1 cellular context compared by ENCODE assay signal in genomic region chr6:147209762-147210449, GRCh38.
TF ChIP-seq lines count a peak whose summit lies in the region.

No MANE protein-coding gene starts in this region.

TF ChIP-seq in K562, 482 proteins besides CTCF, POLR2A, EP300 and RAD21 (continued from another document and continues in another):
- TF ChIP-seq, protein P1, sequence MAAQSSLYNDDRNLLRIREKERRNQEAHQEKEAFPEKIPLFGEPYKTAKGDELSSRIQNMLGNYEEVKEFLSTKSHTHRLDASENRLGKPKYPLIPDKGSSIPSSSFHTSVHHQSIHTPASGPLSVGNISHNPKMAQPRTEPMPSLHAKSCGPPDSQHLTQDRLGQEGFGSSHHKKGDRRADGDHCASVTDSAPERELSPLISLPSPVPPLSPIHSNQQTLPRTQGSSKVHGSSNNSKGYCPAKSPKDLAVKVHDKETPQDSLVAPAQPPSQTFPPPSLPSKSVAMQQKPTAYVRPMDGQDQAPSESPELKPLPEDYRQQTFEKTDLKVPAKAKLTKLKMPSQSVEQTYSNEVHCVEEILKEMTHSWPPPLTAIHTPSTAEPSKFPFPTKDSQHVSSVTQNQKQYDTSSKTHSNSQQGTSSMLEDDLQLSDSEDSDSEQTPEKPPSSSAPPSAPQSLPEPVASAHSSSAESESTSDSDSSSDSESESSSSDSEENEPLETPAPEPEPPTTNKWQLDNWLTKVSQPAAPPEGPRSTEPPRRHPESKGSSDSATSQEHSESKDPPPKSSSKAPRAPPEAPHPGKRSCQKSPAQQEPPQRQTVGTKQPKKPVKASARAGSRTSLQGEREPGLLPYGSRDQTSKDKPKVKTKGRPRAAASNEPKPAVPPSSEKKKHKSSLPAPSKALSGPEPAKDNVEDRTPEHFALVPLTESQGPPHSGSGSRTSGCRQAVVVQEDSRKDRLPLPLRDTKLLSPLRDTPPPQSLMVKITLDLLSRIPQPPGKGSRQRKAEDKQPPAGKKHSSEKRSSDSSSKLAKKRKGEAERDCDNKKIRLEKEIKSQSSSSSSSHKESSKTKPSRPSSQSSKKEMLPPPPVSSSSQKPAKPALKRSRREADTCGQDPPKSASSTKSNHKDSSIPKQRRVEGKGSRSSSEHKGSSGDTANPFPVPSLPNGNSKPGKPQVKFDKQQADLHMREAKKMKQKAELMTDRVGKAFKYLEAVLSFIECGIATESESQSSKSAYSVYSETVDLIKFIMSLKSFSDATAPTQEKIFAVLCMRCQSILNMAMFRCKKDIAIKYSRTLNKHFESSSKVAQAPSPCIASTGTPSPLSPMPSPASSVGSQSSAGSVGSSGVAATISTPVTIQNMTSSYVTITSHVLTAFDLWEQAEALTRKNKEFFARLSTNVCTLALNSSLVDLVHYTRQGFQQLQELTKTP (IDR thresholded peaks at IDR 0.05; ENCODE audit: low read depth in 1 of 2, partially characterized antibody in 2 of 2) = peak in 1 of 2 experiments; percentile 53
- TF ChIP-seq TGIF2 (CRISPR knock-in tag; IDR thresholded peaks at IDR 0.05) (no peak), TAF15 (IDR thresholded peaks at IDR 0.05; ENCODE audit: low read depth, low read length) (no peak), HIVEP1 (CRISPR knock-in tag; IDR thresholded peaks at IDR 0.05) (no peak), RBM14 (IDR thresholded peaks at IDR 0.05; ENCODE audit: borderline replicate concordance, insufficient read depth, low read depth, low read length) (no peak), ZNF212 (CRISPR knock-in tag; IDR thresholded peaks at IDR 0.05) (no peak), GTF2A2 (tag; IDR thresholded peaks at IDR 0.05) (no peak), PRMT5 (CRISPR knock-in tag; IDR thresholded peaks at IDR 0.05) (no peak), HDAC8 (tag; IDR thresholded peaks at IDR 0.05) (no peak), TCF3 (CRISPR knock-in tag; IDR thresholded peaks at IDR 0.05) (no peak), MYC (IDR thresholded peaks at IDR 0.05; ENCODE audit: low read depth, low read length) (no peak), MYC (CRISPR knock-in tag; IDR thresholded peaks at IDR 0.05; ENCODE audit: borderline replicate concordance, low read depth) (0 out of 2 replicates have a peak, but pooled peaks have one; percentile 13), ZNF395 (CRISPR knock-in tag; IDR thresholded peaks at IDR 0.05) (no peak), GATAD2A (IDR thresholded peaks at IDR 0.05) (no peak), SNAPC5 (CRISPR knock-in tag; IDR thresholded peaks at IDR 0.05) (no peak), CCNT2 (IDR thresholded peaks at IDR 0.05; ENCODE audit: borderline replicate concordance, extremely low read depth, insufficient read length, low read depth, low read length) (peak; percentile 31), ZFP30 (CRISPR knock-in tag; IDR thresholded peaks at IDR 0.05; ENCODE audit: borderline replicate concordance) (no peak), ZNF695 (CRISPR knock-in tag; IDR thresholded peaks at IDR 0.05) (no peak), ZNF124 (CRISPR knock-in tag; IDR thresholded peaks at IDR 0.05) (no peak), DLX4 (CRISPR knock-in tag; IDR thresholded peaks at IDR 0.05) (no peak), HDAC2 (IDR thresholded peaks at IDR 0.05) (no peak), ZNF717 (CRISPR knock-in tag; IDR thresholded peaks at IDR 0.05) (no peak), KAT8 (IDR thresholded peaks at IDR 0.05; ENCODE audit: low read depth) (no peak), POLR2B (IDR thresholded peaks at IDR 0.05; ENCODE audit: low read depth, partially characterized antibody) (peak; percentile 8), ZNF518B (CRISPR knock-in tag; IDR thresholded peaks at IDR 0.05) (no peak), CBX3 (IDR thresholded peaks at IDR 0.05; ENCODE audit: borderline replicate concordance in 1 of 2, low read length in 2 of 2) (no peak), FOXJ2 (tag; IDR thresholded peaks at IDR 0.05) (no peak), NCOA1 (IDR thresholded peaks at IDR 0.05; ENCODE audit: low read depth) (no peak), ZNF584 (CRISPR knock-in tag; IDR thresholded peaks at IDR 0.05; ENCODE audit: low read depth) (no peak), ZNF253 (CRISPR knock-in tag; conservative IDR thresholded peaks at IDR 0.05) (0 out of 2 replicates have a peak, but pooled peaks have one; percentile 22), NFRKB (IDR thresholded peaks at IDR 0.05; ENCODE audit: low read depth) (no peak), SOX6 (IDR thresholded peaks at IDR 0.05) (no peak), ZNF551 (CRISPR knock-in tag; IDR thresholded peaks at IDR 0.05) (peak; percentile 82; the same call in 1 of the 2 replicates), NKRF (IDR thresholded peaks at IDR 0.05; ENCODE audit: borderline replicate concordance) (no peak), RHOXF2B (CRISPR knock-in tag; conservative IDR thresholded peaks at IDR 0.05) (0 out of 2 replicates have a peak, but pooled peaks have one; percentile 16), FOS (IDR thresholded peaks at IDR 0.05; ENCODE audit: extremely low read depth, insufficient read length) (no peak), MTA3 (IDR thresholded peaks at IDR 0.05; ENCODE audit: borderline replicate concordance) (no peak), CBFB (CRISPR knock-in tag; IDR thresholded peaks at IDR 0.05) (no peak), OTX1 (CRISPR knock-in tag; IDR thresholded peaks at IDR 0.05) (peak; percentile 36; the same call in 1 of the 2 replicates), ZSCAN32 (CRISPR knock-in tag; IDR thresholded peaks at IDR 0.05) (0 out of 2 replicates have a peak, but pooled peaks have one; percentile 35), GABPA (tag; conservative IDR thresholded peaks at IDR 0.05; ENCODE audit: low read depth) (no peak), RFX7 (CRISPR knock-in tag; IDR thresholded peaks at IDR 0.05) (0 out of 2 replicates have a peak, but pooled peaks have one; percentile 61)
- TF ChIP-seq, protein P2, sequence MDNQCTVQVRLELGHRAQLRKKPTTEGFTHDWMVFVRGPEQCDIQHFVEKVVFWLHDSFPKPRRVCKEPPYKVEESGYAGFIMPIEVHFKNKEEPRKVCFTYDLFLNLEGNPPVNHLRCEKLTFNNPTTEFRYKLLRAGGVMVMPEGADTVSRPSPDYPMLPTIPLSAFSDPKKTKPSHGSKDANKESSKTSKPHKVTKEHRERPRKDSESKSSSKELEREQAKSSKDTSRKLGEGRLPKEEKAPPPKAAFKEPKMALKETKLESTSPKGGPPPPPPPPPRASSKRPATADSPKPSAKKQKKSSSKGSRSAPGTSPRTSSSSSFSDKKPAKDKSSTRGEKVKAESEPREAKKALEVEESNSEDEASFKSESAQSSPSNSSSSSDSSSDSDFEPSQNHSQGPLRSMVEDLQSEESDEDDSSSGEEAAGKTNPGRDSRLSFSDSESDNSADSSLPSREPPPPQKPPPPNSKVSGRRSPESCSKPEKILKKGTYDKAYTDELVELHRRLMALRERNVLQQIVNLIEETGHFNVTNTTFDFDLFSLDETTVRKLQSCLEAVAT (IDR thresholded peaks at IDR 0.05) = peak; percentile 35 to 82; a peak in 3 of 4 replicates
- TF ChIP-seq, protein P3, sequence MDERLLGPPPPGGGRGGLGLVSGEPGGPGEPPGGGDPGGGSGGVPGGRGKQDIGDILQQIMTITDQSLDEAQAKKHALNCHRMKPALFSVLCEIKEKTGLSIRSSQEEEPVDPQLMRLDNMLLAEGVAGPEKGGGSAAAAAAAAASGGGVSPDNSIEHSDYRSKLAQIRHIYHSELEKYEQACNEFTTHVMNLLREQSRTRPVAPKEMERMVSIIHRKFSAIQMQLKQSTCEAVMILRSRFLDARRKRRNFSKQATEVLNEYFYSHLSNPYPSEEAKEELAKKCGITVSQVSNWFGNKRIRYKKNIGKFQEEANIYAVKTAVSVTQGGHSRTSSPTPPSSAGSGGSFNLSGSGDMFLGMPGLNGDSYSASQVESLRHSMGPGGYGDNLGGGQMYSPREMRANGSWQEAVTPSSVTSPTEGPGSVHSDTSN (CRISPR knock-in tag; IDR thresholded peaks at IDR 0.05; ENCODE audit: low read depth) = no peak
- TF ChIP-seq, protein P3 (tag; conservative IDR thresholded peaks at IDR 0.05; ENCODE audit: low read depth) = no peak
- TF ChIP-seq, protein P4, sequence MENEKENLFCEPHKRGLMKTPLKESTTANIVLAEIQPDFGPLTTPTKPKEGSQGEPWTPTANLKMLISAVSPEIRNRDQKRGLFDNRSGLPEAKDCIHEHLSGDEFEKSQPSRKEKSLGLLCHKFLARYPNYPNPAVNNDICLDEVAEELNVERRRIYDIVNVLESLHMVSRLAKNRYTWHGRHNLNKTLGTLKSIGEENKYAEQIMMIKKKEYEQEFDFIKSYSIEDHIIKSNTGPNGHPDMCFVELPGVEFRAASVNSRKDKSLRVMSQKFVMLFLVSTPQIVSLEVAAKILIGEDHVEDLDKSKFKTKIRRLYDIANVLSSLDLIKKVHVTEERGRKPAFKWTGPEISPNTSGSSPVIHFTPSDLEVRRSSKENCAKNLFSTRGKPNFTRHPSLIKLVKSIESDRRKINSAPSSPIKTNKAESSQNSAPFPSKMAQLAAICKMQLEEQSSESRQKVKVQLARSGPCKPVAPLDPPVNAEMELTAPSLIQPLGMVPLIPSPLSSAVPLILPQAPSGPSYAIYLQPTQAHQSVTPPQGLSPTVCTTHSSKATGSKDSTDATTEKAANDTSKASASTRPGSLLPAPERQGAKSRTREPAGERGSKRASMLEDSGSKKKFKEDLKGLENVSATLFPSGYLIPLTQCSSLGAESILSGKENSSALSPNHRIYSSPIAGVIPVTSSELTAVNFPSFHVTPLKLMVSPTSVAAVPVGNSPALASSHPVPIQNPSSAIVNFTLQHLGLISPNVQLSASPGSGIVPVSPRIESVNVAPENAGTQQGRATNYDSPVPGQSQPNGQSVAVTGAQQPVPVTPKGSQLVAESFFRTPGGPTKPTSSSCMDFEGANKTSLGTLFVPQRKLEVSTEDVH (IDR thresholded peaks at IDR 0.05; ENCODE audit: low read depth, partially characterized antibody) = peak; percentile 32
